ENCODE assay signal across 21 cellular contexts in genomic region chr14:93778453-93778852, GRCh38. TPM values are rescaled to one million over a fixed set of nuclear protein-coding genes. Genes with fewer than 3 reads are reported as not detected.
"Had no signal": no experiment of that assay in that cellular context is flagged by ENCODE, and none has a peak within 500 bp of the region (broad histone marks: within the 10 kb centered on the region; RNA-seq: fewer than 3 reads in every experiment).

No MANE protein-coding gene starts in this region.

- DNase-seq: activated B cell treated with CpG ODN at 0.5 μM for 24 hours; activated CD4-positive, alpha-beta memory T cell treated with anti-CD3 and anti-CD28 coated beads for 36 hours; activated CD4-positive, alpha-beta T cell treated with anti-CD3 and anti-CD28 coated beads for 4 hours; activated gamma-delta T cell treated with Interleukin-2 at 50 U/mL for 16 hours; activated T-cell treated with anti-CD3 and anti-CD28 coated beads for 4 hours; adrenal gland; foreskin melanocyte; left lung; small intestine; stimulated activated CD4-positive, alpha-beta T cell treated with anti-CD3 and anti-CD28 coated beads, Interleukin-15, amount 100 ng/mL, for 24 hours; stimulated activated CD4-positive, alpha-beta T cell treated with anti-CD3 and anti-CD28 coated beads, Interleukin-4, amount 100 ng/mL, for 24 hours; SW 1271; upper lobe of left lung had no signal

- ATAC-seq: activated naive CD4-positive, alpha-beta T cell treated with anti-CD3 and anti-CD28 coated beads, Interleukin-2, amount 50 U/mL, for 72 hours; left lung; stimulated activated effector memory CD8-positive, alpha-beta T cell treated with anti-CD3 and anti-CD28 coated beads, Interleukin-12 subunit alpha, Interleukin-12 subunit beta, amount 100 ng/mL, for 72 hours had no signal

- H3K27me3 Mint-ChIP-seq: activated B cell treated with CpG ODN at 0.5 μM for 24 hours; activated CD4-positive, alpha-beta memory T cell treated with anti-CD3 and anti-CD28 coated beads for 36 hours had no signal

- H3K27ac Mint-ChIP-seq: activated B cell treated with CpG ODN at 0.5 μM for 24 hours; activated CD4-positive, alpha-beta memory T cell treated with anti-CD3 and anti-CD28 coated beads for 36 hours; activated naive CD4-positive, alpha-beta T cell treated with anti-CD3 and anti-CD28 coated beads, Interleukin-2, amount 50 U/mL, for 72 hours; activated T-helper 1 cell treated with anti-CD3 and anti-CD28 coated beads, Interleukin-12 subunit alpha, Interleukin-12 subunit beta, Interleukin-2, Interleukin-4 antibody, amounts not matched to agents 30 ng/mL and 10 ng/mL and 1 ng/mL, durations not matched to agents 14 hours and 24 hours and 36 hours; mesothelial cell of epicardium; nephron; stimulated activated effector memory CD8-positive, alpha-beta T cell treated with anti-CD3 and anti-CD28 coated beads, Interleukin-12 subunit alpha, Interleukin-12 subunit beta, amount 100 ng/mL, for 72 hours had no signal

- H3K9me3 Mint-ChIP-seq: activated B cell treated with CpG ODN at 0.5 μM for 24 hours; activated CD4-positive, alpha-beta memory T cell treated with anti-CD3 and anti-CD28 coated beads for 36 hours; activated naive CD4-positive, alpha-beta T cell treated with anti-CD3 and anti-CD28 coated beads, Interleukin-2, amount 50 U/mL, for 72 hours; activated T-helper 1 cell treated with anti-CD3 and anti-CD28 coated beads, Interleukin-12 subunit alpha, Interleukin-12 subunit beta, Interleukin-2, Interleukin-4 antibody, amounts not matched to agents 30 ng/mL and 10 ng/mL and 1 ng/mL, durations not matched to agents 14 hours and 24 hours and 36 hours; mesothelial cell of epicardium; nephron; stimulated activated effector memory CD8-positive, alpha-beta T cell treated with anti-CD3 and anti-CD28 coated beads, Interleukin-12 subunit alpha, Interleukin-12 subunit beta, amount 100 ng/mL, for 72 hours had no signal

- H3K9me3 ChIP-seq: adrenal gland, left lung, upper lobe of left lung had no signal

- H3K27me3 ChIP-seq: adrenal gland, left lung, upper lobe of left lung had no signal

- H3K4me3 Mint-ChIP-seq: activated B cell treated with CpG ODN at 0.5 μM for 24 hours; activated CD4-positive, alpha-beta memory T cell treated with anti-CD3 and anti-CD28 coated beads for 36 hours; activated T-helper 1 cell treated with anti-CD3 and anti-CD28 coated beads, Interleukin-12 subunit alpha, Interleukin-12 subunit beta, Interleukin-2, Interleukin-4 antibody, amounts not matched to agents 30 ng/mL and 10 ng/mL and 1 ng/mL, durations not matched to agents 14 hours and 24 hours and 36 hours; mesothelial cell of epicardium; nephron; stimulated activated effector memory CD8-positive, alpha-beta T cell treated with anti-CD3 and anti-CD28 coated beads, Interleukin-12 subunit alpha, Interleukin-12 subunit beta, amount 100 ng/mL, for 72 hours had no signal

- H3K36me3 ChIP-seq: adrenal gland, left lung, upper lobe of left lung had no signal

- H3K27ac ChIP-seq: adrenal gland, left lung, upper lobe of left lung had no signal

- H3K4me1 ChIP-seq: adrenal gland, left lung, upper lobe of left lung had no signal

- H3K36me3 Mint-ChIP-seq: activated CD4-positive, alpha-beta memory T cell treated with anti-CD3 and anti-CD28 coated beads for 36 hours; activated naive CD4-positive, alpha-beta T cell treated with anti-CD3 and anti-CD28 coated beads, Interleukin-2, amount 50 U/mL, for 72 hours; mesothelial cell of epicardium; stimulated activated effector memory CD8-positive, alpha-beta T cell treated with anti-CD3 and anti-CD28 coated beads, Interleukin-12 subunit alpha, Interleukin-12 subunit beta, amount 100 ng/mL, for 72 hours had no signal

- H3K4me3 ChIP-seq: adrenal gland, left lung, upper lobe of left lung had no signal

- H3K4me1 Mint-ChIP-seq: activated B cell treated with CpG ODN at 0.5 μM for 24 hours; mesothelial cell of epicardium; stimulated activated effector memory CD8-positive, alpha-beta T cell treated with anti-CD3 and anti-CD28 coated beads, Interleukin-12 subunit alpha, Interleukin-12 subunit beta, amount 100 ng/mL, for 72 hours had no signal

RNA-seq across cellular contexts. Expression of gene PRIMA1, which starts 9.8 kb away (rescaled TPM):
- total RNA-seq: activated B cell treated with CpG ODN at 0.5 μM for 24 hours; activated CD4-positive, alpha-beta memory T cell treated with anti-CD3 and anti-CD28 coated beads for 36 hours; activated naive CD4-positive, alpha-beta T cell treated with anti-CD3 and anti-CD28 coated beads, Interleukin-2, amount 50 U/mL, for 72 hours; activated T-helper 1 cell treated with anti-CD3 and anti-CD28 coated beads, Interleukin-12 subunit alpha, Interleukin-12 subunit beta, Interleukin-2, Interleukin-4 antibody, amounts not matched to agents 30 ng/mL and 10 ng/mL and 1 ng/mL, durations not matched to agents 14 hours and 24 hours and 36 hours; epithelial cell of proximal tubule; lung microvascular endothelial cell; T-helper 2 cell treated with Interferon-gamma antibody and Interleukin-4, amounts not matched to agents 100 ng/mL and 5 ng/mL, for 36 hours had no signal
